In genomic region chr5:177447066-177447610, GRCh38 we compare ENCODE assay signal across 8 cellular contexts. TPM values are rescaled to one million over a fixed set of nuclear protein-coding genes. Genes with fewer than 3 reads are reported as not detected.
DNase-seq lines count a peak whose midpoint lies in the region; ATAC-seq, FAIRE-seq and TF ChIP-seq lines count a peak whose summit lies in the region.

No MANE protein-coding gene starts in this region.

- peak; percentile 54 for FAIRE-seq in GM12878 (lab: Jason Lieb, UNC)

- RAD21 ChIA-PET in GM12878 (lab: Charles Lee; ENCODE audit: unreplicated experiment) = interaction anchor here (1.0 to 13.5 kb wide), 11 partner anchors 8 to 146 kb away, joined by 4 to 291 read pairs (median 7); partner anchors contain the start of genes GRK6 and PDLIM7

- H3K4me3 Mint-ChIP-seq in T-helper 17 cell = peak overlapping the region; percentile 78

- H4K20me1 ChIP-seq in Karpas-422 (ENCODE audit: insufficient read depth, low read depth, low read length) = no peaks in the 10 kb centered on the region
- no peaks in the 10 kb centered on the region for H4K20me1 ChIP-seq in GM12878 (ENCODE audit: control insufficient read depth, insufficient read depth)
- H4K20me1 ChIP-seq in smooth muscle cell (ENCODE audit: low read depth) = peaks cover 12% of the 10 kb centered on the region

- DNase-seq in G401 (ENCODE audit: low spot score) (peak; percentile 52), Karpas-422 (peak; percentile 95), T-helper 17 cell (peak; percentile 69 to 80 (median 78)), GM12878 (ENCODE audit: low read depth, low spot score) (no peak), smooth muscle cell (lab: John Stamatoyannopoulos, UW; ENCODE audit: unreplicated experiment) (peak; percentile 58), middle frontal gyrus (ENCODE audit: extremely low spot score, low spot score) (no peak)

- H3K4me1 Mint-ChIP-seq in T-helper 17 cell = peaks cover 45% of the 10 kb centered on the region

- H3K4me2 ChIP-seq in Karpas-422 (ENCODE audit: low read depth, low read length, poor library complexity, severe bottlenecking) (peak overlapping the region; percentile 97), GM12878 (ENCODE audit: control insufficient read depth, insufficient read depth) (peak overlapping the region; percentile 99), smooth muscle cell (peak overlapping the region; percentile 97)

- H3K27me3 ChIP-seq in Karpas-422 (ENCODE audit: low read length) = no peaks in the 10 kb centered on the region
- H3K27me3 ChIP-seq in GM12878 (replicated peaks in 1 of 2; ENCODE audit: control insufficient read depth in 2 of 2, insufficient read depth in 2 of 2, low read length in 1 of 2) = no peaks in the 10 kb centered on the region
- peaks cover 31% of the 10 kb centered on the region for H3K27me3 ChIP-seq in iPS-18a (ENCODE audit: control insufficient read depth, insufficient read depth, low read length)
- no peaks in the 10 kb centered on the region for H3K27me3 ChIP-seq in smooth muscle cell (ENCODE audit: low read depth)

- H3F3A ChIP-seq in smooth muscle cell (ENCODE audit: low read depth) = peaks cover 9% of the 10 kb centered on the region

- intact Hi-C loops in GM12878 (cut with micrococcal nuclease; ENCODE audit: unreplicated experiment) = no loop called here

- ATAC-seq in GM21825 (IDR thresholded peaks at IDR 0.05; ENCODE audit: unreplicated experiment) = peak; percentile 33
- peak; percentile 58 for ATAC-seq in T-helper 17 cell
- ATAC-seq in GM12878 = peak; percentile 37

- no peak overlapping the region for H3K27ac Mint-ChIP-seq in T-helper 17 cell

- no peaks in the 10 kb centered on the region for H3K9me2 ChIP-seq in Karpas-422 (replicated peaks; ENCODE audit: insufficient read depth, low read length)

- no peak for TF ChIP-seq POLR2A in GM12878 (IDR thresholded peaks at IDR 0.05; ENCODE audit: low read depth, low read length)

- peaks cover 70% of the 10 kb centered on the region for H3K4me1 ChIP-seq in Karpas-422 (ENCODE audit: low read length)
- peaks cover 32% of the 10 kb centered on the region for H3K4me1 ChIP-seq in GM12878 (ENCODE audit: control insufficient read depth, insufficient read depth, low read length)
- peaks cover 14% of the 10 kb centered on the region for H3K4me1 ChIP-seq in iPS-18a (ENCODE audit: control insufficient read depth, low read depth, low read length)
- H3K4me1 ChIP-seq in smooth muscle cell (ENCODE audit: low read depth) = peaks cover 13% of the 10 kb centered on the region

- no TSS peak for BruUV-seq in GM12878 (replicated peaks; lab: Mats Ljungman, UMichigan)

- CTCF ChIA-PET in GM12878 (lab: Yijun Ruan, JAX) = interaction anchor here (1.0 to 16.4 kb wide), 10 partner anchors 10 to 128 kb away, joined by 3 to 391 read pairs (median 8); partner anchors contain the start of genes GRK6 and PFN3

- no peaks in the 10 kb centered on the region for H3K9me3 ChIP-seq in Karpas-422 (ENCODE audit: low read length)
- H3K9me3 ChIP-seq in T-helper 17 cell (ENCODE audit: control insufficient read depth, low read length, poor library complexity, severe bottlenecking) = no peaks in the 10 kb centered on the region
- H3K9me3 ChIP-seq in GM12878 (replicated peaks; ENCODE audit: control insufficient read depth, insufficient read depth, low read length) = no peaks in the 10 kb centered on the region
- H3K9me3 ChIP-seq in iPS-18a (ENCODE audit: control insufficient read depth, low read depth, low read length) = no peaks in the 10 kb centered on the region
- no peaks in the 10 kb centered on the region for H3K9me3 ChIP-seq in smooth muscle cell (replicated peaks; ENCODE audit: low read depth)

- no peak for TF ChIP-seq EP300 in GM12878 (IDR thresholded peaks at IDR 0.05; ENCODE audit: borderline replicate concordance in 1 of 2, control insufficient read depth in 1 of 2, low read depth in 2 of 2, low read length in 2 of 2)

- 2% methylated on average over 10 of the region's 52 CpGs for whole genome bisulfite sequencing in GM12878 (ENCODE audit: insufficient coverage, insufficient replicate concordance, low lambda C conversion rate, missing lambda C conversion rate)
- WGBS in smooth muscle cell (ENCODE audit: low lambda C conversion rate) = 2% methylated on average over 11 of the region's 52 CpGs

- H2AFZ ChIP-seq in Karpas-422 (ENCODE audit: low read length) = no peak overlapping the region
- H2AFZ ChIP-seq in GM12878 (ENCODE audit: control insufficient read depth, low read depth, low read length) = peak overlapping the region; percentile 37
- no peak overlapping the region for H2AFZ ChIP-seq in smooth muscle cell (ENCODE audit: low read depth)

- peaks cover 4% of the 10 kb centered on the region for H3K36me3 Mint-ChIP-seq in T-helper 17 cell (ENCODE audit: low read depth)

- POLR2A ChIA-PET in GM12878 (lab: Charles Lee) = interaction anchor here (0.5 to 13.6 kb wide), 9 partner anchors 19 to 82 kb away, joined by 3 to 358 read pairs (median 10); partner anchors contain the start of genes F12 and GRK6

- H3K27ac ChIP-seq in Karpas-422 (ENCODE audit: low read length) (peak overlapping the region; percentile 90), GM12878 (ENCODE audit: control insufficient read depth, insufficient read depth) (peak overlapping the region; percentile 79), iPS-18a (ENCODE audit: low read length) (no peak overlapping the region), smooth muscle cell (ENCODE audit: low read depth) (no peak overlapping the region)

- SMC1A ChIA-PET in GM12878 (lab: Charles Lee; ENCODE audit: uncharacterized antibody, unreplicated experiment) = interaction anchor here (0.9 to 7.2 kb wide), 11 partner anchors 10 to 60 kb away, joined by 4 to 105 read pairs (median 6); partner anchors contain the start of genes F12 and PFN3

- TF ChIP-seq CTCF in GM12878 (IDR thresholded peaks at IDR 0.05 in 2 of 3, conservative IDR thresholded peaks at IDR 0.05 in 1 of 3; ENCODE audit: control insufficient read depth in 2 of 3, extremely low read depth in 1 of 3, insufficient read depth in 1 of 3, low read depth in 3 of 3, low read length in 3 of 3) (no peak), smooth muscle cell (IDR thresholded peaks at IDR 0.05; ENCODE audit: borderline replicate concordance, insufficient read depth, poor library complexity, severe bottlenecking) (no peak)

- H3K36me3 ChIP-seq in Karpas-422 (ENCODE audit: insufficient read depth, low read length) = no peaks in the 10 kb centered on the region
- H3K36me3 ChIP-seq in GM12878 (ENCODE audit: control insufficient read depth in 2 of 2, insufficient read depth in 2 of 2, low read length in 1 of 2) = peaks cover 0 to under 1% of the 10 kb centered on the region in 2 experiments; a peak in 3 of 4 replicates
- no peaks in the 10 kb centered on the region for H3K36me3 ChIP-seq in iPS-18a (ENCODE audit: control insufficient read depth, low read depth, low read length)
- no peaks in the 10 kb centered on the region for H3K36me3 ChIP-seq in smooth muscle cell (ENCODE audit: low read depth)

- no peak for TF ChIP-seq RAD21 in GM12878 (IDR thresholded peaks at IDR 0.05; ENCODE audit: insufficient read depth, low read depth, low read length)

- H3K9ac ChIP-seq in Karpas-422 (ENCODE audit: low read length) (peak overlapping the region; percentile 96), GM12878 (ENCODE audit: control insufficient read depth, insufficient read depth, low read length) (peak overlapping the region; percentile 81; the same call in 1 of the 2 replicates), iPS-18a (ENCODE audit: low read length) (peak overlapping the region; percentile 69), smooth muscle cell (ENCODE audit: low read depth) (peak overlapping the region; percentile 61)

- H3K4me3 ChIP-seq in Karpas-422 (ENCODE audit: low read length) (peak overlapping the region; percentile 87), GM12878 (peak overlapping the region; percentile 78), iPS-18a (ENCODE audit: low read length) (peak overlapping the region; percentile 62), smooth muscle cell (peak overlapping the region; percentile 85)

- H3K79me2 ChIP-seq in Karpas-422 (ENCODE audit: low read length) (peaks cover 30% of the 10 kb centered on the region), GM12878 (ENCODE audit: control insufficient read depth, insufficient read depth, low read length) (peaks cover 14% of the 10 kb centered on the region), smooth muscle cell (ENCODE audit: low read depth) (no peaks in the 10 kb centered on the region)

- no peaks in the 10 kb centered on the region for H3K27me3 Mint-ChIP-seq in T-helper 17 cell

- in situ Hi-C loops in G401 (cut with HindIII; ENCODE audit: low sequenced_read_pairs) = loop anchor here (5.0 to 10.0 kb wide), 2 partner anchors 40 to 102 kb away; partner anchors contain the start of gene F12
- in situ Hi-C loops in GM12878 (cut with MboI) = loop anchor here (5.0 kb wide), 1 partner anchor 130 kb away; no protein-coding TSS in a partner anchor

RNA-seq across cellular contexts. Expression of gene PRR7, which starts 0.5 kb away (rescaled TPM):
- 19.5 and 30.8 TPM in 2 replicates for total RNA-seq in G401 (2014; rRNA removed; shearing (Covaris generic))
- total RNA-seq in Karpas-422 (2014; rRNA removed; shearing (Covaris generic); ENCODE audit: low replicate concordance) = 26.8 and 59.4 TPM in 2 replicates
- total RNA-seq in T-helper 17 cell = 10 to 100 TPM; 32.0 to 40.1 TPM
- total RNA-seq in GM12878 (2013; cell fraction: nucleolus; rRNA removed) = 20.9 and 22.0 TPM in 2 replicates
- 12.0 and 15.3 TPM in 2 replicates for total RNA-seq in GM12878 (2014; rRNA removed)
- 0.40 and 0.60 TPM in 2 replicates for total RNA-seq in GM12878 (2014; rRNA removed; fragmentation: Illumina TruSeq; extraction: Trizol)
- total RNA-seq in GM12878 (2021) = 15.7 and 15.9 TPM in 2 replicates
- polyA plus RNA-seq in GM12878 (2011; ENCODE audit: low read depth) = 0.67 TPM
- polyA plus RNA-seq in GM12878 (2011; rRNA removed) = 0.89 and 3.9 TPM in 2 replicates
- polyA plus RNA-seq in GM12878 (2011; cell fraction: cytosol; rRNA removed) = 13.3 and 32.6 TPM in 2 replicates
- 26.2 and 34.2 TPM in 2 replicates for polyA plus RNA-seq in GM12878 (2011; cell fraction: nucleus; rRNA removed)
- polyA plus RNA-seq in GM12878 (2012) = 5.0 and 10.6 TPM in 2 replicates
- polyA plus RNA-seq in GM12878 (2014; fragmentation: Illumina TruSeq; extraction: Trizol) = 0.09 TPM in 1 of 2 replicates, not detected in the other
- not detected for polyA plus RNA-seq in GM12878 (2014; fragmentation: Nextera tagmentation; extraction: Ambion mirVana)
- polyA plus RNA-seq in GM12878 (2014; rRNA removed) = 18.8 and 21.0 TPM in 2 replicates
- polyA plus RNA-seq in GM12878 (2016; fragmentation: Nextera tagmentation; extraction: Ambion mirVana) = 1 to 10 TPM; 4.6 TPM
- polyA minus RNA-seq in GM12878 (2011; rRNA and poly(A)+ RNA removed) = 0.44 and 2.4 TPM in 2 replicates
- polyA minus RNA-seq in GM12878 (2011; cell fraction: cytosol; rRNA and poly(A)+ RNA removed) = 5.6 and 7.6 TPM in 2 replicates
- 6.2 and 11.8 TPM in 2 replicates for polyA minus RNA-seq in GM12878 (2011; cell fraction: nucleus; rRNA and poly(A)+ RNA removed)
- 6.5 and 6.7 TPM in 2 replicates for total RNA-seq in smooth muscle cell
- 31.9 and 33.6 TPM in 2 replicates for polyA plus RNA-seq in smooth muscle cell

RNA-seq across cellular contexts. Expression of gene GRK6, which starts 20.7 kb away (rescaled TPM):
- 58.6 and 62.3 TPM in 2 replicates for total RNA-seq in G401 (2014; rRNA removed; shearing (Covaris generic))
- 45.5 and 79.1 TPM in 2 replicates for total RNA-seq in Karpas-422 (2014; rRNA removed; shearing (Covaris generic); ENCODE audit: low replicate concordance)
- total RNA-seq in T-helper 17 cell = 100 to 1,000 TPM; 178 to 232 TPM
- 126 and 167 TPM in 2 replicates for total RNA-seq in GM12878 (2013; cell fraction: nucleolus; rRNA removed)
- 82.3 and 90.7 TPM in 2 replicates for total RNA-seq in GM12878 (2014; rRNA removed)
- total RNA-seq in GM12878 (2014; rRNA removed; fragmentation: Illumina TruSeq; extraction: Trizol) = 43.6 and 46.7 TPM in 2 replicates
- 118 and 124 TPM in 2 replicates for total RNA-seq in GM12878 (2021)
- polyA plus RNA-seq in GM12878 (2011; ENCODE audit: low read depth) = 16.1 TPM
- 28.1 and 38.1 TPM in 2 replicates for polyA plus RNA-seq in GM12878 (2011; rRNA removed)
- polyA plus RNA-seq in GM12878 (2011; cell fraction: cytosol; rRNA removed) = 63.7 and 70.0 TPM in 2 replicates
- 103 and 138 TPM in 2 replicates for polyA plus RNA-seq in GM12878 (2011; cell fraction: nucleus; rRNA removed)
- polyA plus RNA-seq in GM12878 (2012) = 45.5 and 47.2 TPM in 2 replicates
- polyA plus RNA-seq in GM12878 (2014; fragmentation: Illumina TruSeq; extraction: Trizol) = 8.6 and 31.1 TPM in 2 replicates
- 1 to 10 TPM in 1 of 2 experiments, under 1 TPM in 1; 0.79 to 2.6 TPM for polyA plus RNA-seq in GM12878 (2014; fragmentation: Nextera tagmentation; extraction: Ambion mirVana)
- 78.2 and 85.5 TPM in 2 replicates for polyA plus RNA-seq in GM12878 (2014; rRNA removed)
- 10 to 100 TPM; 13.5 to 45.1 TPM for polyA plus RNA-seq in GM12878 (2016; fragmentation: Nextera tagmentation; extraction: Ambion mirVana)
- 43.4 and 59.9 TPM in 2 replicates for polyA minus RNA-seq in GM12878 (2011; rRNA and poly(A)+ RNA removed)
- polyA minus RNA-seq in GM12878 (2011; cell fraction: cytosol; rRNA and poly(A)+ RNA removed) = 25.1 and 27.3 TPM in 2 replicates
- 71.0 and 116 TPM in 2 replicates for polyA minus RNA-seq in GM12878 (2011; cell fraction: nucleus; rRNA and poly(A)+ RNA removed)
- 13.3 and 20.8 TPM in 2 replicates for total RNA-seq in smooth muscle cell
- polyA plus RNA-seq in smooth muscle cell = 28.5 and 33.8 TPM in 2 replicates

RNA-seq across cellular contexts. Expression of gene DBN1, which starts 26.3 kb away (rescaled TPM):
- 295 and 370 TPM in 2 replicates for total RNA-seq in G401 (2014; rRNA removed; shearing (Covaris generic))
- 29.1 and 72.7 TPM in 2 replicates for total RNA-seq in Karpas-422 (2014; rRNA removed; shearing (Covaris generic); ENCODE audit: low replicate concordance)
- total RNA-seq in T-helper 17 cell = 1 to 10 TPM; 1.2 to 5.0 TPM
- 33.1 and 35.4 TPM in 2 replicates for total RNA-seq in GM12878 (2013; cell fraction: nucleolus; rRNA removed)
- 36.0 and 42.0 TPM in 2 replicates for total RNA-seq in GM12878 (2014; rRNA removed)
- total RNA-seq in GM12878 (2014; rRNA removed; fragmentation: Illumina TruSeq; extraction: Trizol) = 16.8 and 19.2 TPM in 2 replicates
- total RNA-seq in GM12878 (2021) = 75.4 and 81.0 TPM in 2 replicates
- 8.1 TPM for polyA plus RNA-seq in GM12878 (2011; ENCODE audit: low read depth)
- 10.0 and 14.1 TPM in 2 replicates for polyA plus RNA-seq in GM12878 (2011; rRNA removed)
- polyA plus RNA-seq in GM12878 (2011; cell fraction: cytosol; rRNA removed) = 12.3 and 18.9 TPM in 2 replicates
- polyA plus RNA-seq in GM12878 (2011; cell fraction: nucleus; rRNA removed) = 53.4 and 220 TPM in 2 replicates
- polyA plus RNA-seq in GM12878 (2012) = 13.9 and 24.5 TPM in 2 replicates
- 3.2 and 15.9 TPM in 2 replicates for polyA plus RNA-seq in GM12878 (2014; fragmentation: Illumina TruSeq; extraction: Trizol)
- polyA plus RNA-seq in GM12878 (2014; fragmentation: Nextera tagmentation; extraction: Ambion mirVana) = under 1 TPM; 0.18 to 0.62 TPM
- polyA plus RNA-seq in GM12878 (2014; rRNA removed) = 49.0 and 58.5 TPM in 2 replicates
- polyA plus RNA-seq in GM12878 (2016; fragmentation: Nextera tagmentation; extraction: Ambion mirVana) = 10 to 100 TPM; 36.5 to 38.0 TPM
- polyA minus RNA-seq in GM12878 (2011; rRNA and poly(A)+ RNA removed) = 12.5 and 16.2 TPM in 2 replicates
- 13.1 and 13.9 TPM in 2 replicates for polyA minus RNA-seq in GM12878 (2011; cell fraction: cytosol; rRNA and poly(A)+ RNA removed)
- 11.1 and 35.8 TPM in 2 replicates for polyA minus RNA-seq in GM12878 (2011; cell fraction: nucleus; rRNA and poly(A)+ RNA removed)
- total RNA-seq in smooth muscle cell = 116 and 121 TPM in 2 replicates
- polyA plus RNA-seq in smooth muscle cell = 194 and 202 TPM in 2 replicates

RNA-seq across cellular contexts. Expression of gene F12, which starts 37.8 kb away (rescaled TPM):
- 3.1 and 11.4 TPM in 2 replicates for total RNA-seq in G401 (2014; rRNA removed; shearing (Covaris generic))
- total RNA-seq in Karpas-422 (2014; rRNA removed; shearing (Covaris generic); ENCODE audit: low replicate concordance) = 6.0 and 6.5 TPM in 2 replicates
- 1 to 10 TPM in 1 of 2 donors, under 1 TPM in 1; 0.62 to 1.1 TPM for total RNA-seq in T-helper 17 cell
- total RNA-seq in GM12878 (2013; cell fraction: nucleolus; rRNA removed) = 4.6 and 6.3 TPM in 2 replicates
- total RNA-seq in GM12878 (2014; rRNA removed) = 6.9 and 7.1 TPM in 2 replicates
- 0.49 and 0.74 TPM in 2 replicates for total RNA-seq in GM12878 (2014; rRNA removed; fragmentation: Illumina TruSeq; extraction: Trizol)
- 5.8 and 7.1 TPM in 2 replicates for total RNA-seq in GM12878 (2021)
- polyA plus RNA-seq in GM12878 (2011; ENCODE audit: low read depth) = 2.0 TPM
- polyA plus RNA-seq in GM12878 (2011; rRNA removed) = 2.3 and 5.2 TPM in 2 replicates
- polyA plus RNA-seq in GM12878 (2011; cell fraction: cytosol; rRNA removed) = 6.7 and 11.9 TPM in 2 replicates
- 14.0 and 14.8 TPM in 2 replicates for polyA plus RNA-seq in GM12878 (2011; cell fraction: nucleus; rRNA removed)
- polyA plus RNA-seq in GM12878 (2012) = 3.0 and 4.4 TPM in 2 replicates
- 0.25 and 0.82 TPM in 2 replicates for polyA plus RNA-seq in GM12878 (2014; fragmentation: Illumina TruSeq; extraction: Trizol)
- polyA plus RNA-seq in GM12878 (2014; fragmentation: Nextera tagmentation; extraction: Ambion mirVana) = under 1 TPM; 0.50 to 0.82 TPM
- 5.9 and 9.9 TPM in 2 replicates for polyA plus RNA-seq in GM12878 (2014; rRNA removed)
- polyA plus RNA-seq in GM12878 (2016; fragmentation: Nextera tagmentation; extraction: Ambion mirVana) = 10 to 100 TPM in 1 of 2 experiments, 1 to 10 TPM in 1; 9.7 to 11.3 TPM
- 1.8 and 3.0 TPM in 2 replicates for polyA minus RNA-seq in GM12878 (2011; rRNA and poly(A)+ RNA removed)
- polyA minus RNA-seq in GM12878 (2011; cell fraction: cytosol; rRNA and poly(A)+ RNA removed) = 2.9 and 7.5 TPM in 2 replicates
- polyA minus RNA-seq in GM12878 (2011; cell fraction: nucleus; rRNA and poly(A)+ RNA removed) = 2.9 and 3.5 TPM in 2 replicates
- 1.8 and 3.6 TPM in 2 replicates for total RNA-seq in smooth muscle cell
- 10.4 and 15.0 TPM in 2 replicates for polyA plus RNA-seq in smooth muscle cell

RNA-seq across cellular contexts. Expression of gene PFN3, which starts 46.7 kb away (rescaled TPM):
- not detected in 2 replicates for total RNA-seq in G401 (2014; rRNA removed; shearing (Covaris generic))
- total RNA-seq in Karpas-422 (2014; rRNA removed; shearing (Covaris generic); ENCODE audit: low replicate concordance) = not detected in 2 replicates
- total RNA-seq in T-helper 17 cell = not detected
- total RNA-seq in GM12878 (2013; cell fraction: nucleolus; rRNA removed) = 2.1 TPM in 1 of 2 replicates, not detected in the other
- total RNA-seq in GM12878 (2014; rRNA removed) = not detected in 2 replicates
- not detected in 2 replicates for total RNA-seq in GM12878 (2014; rRNA removed; fragmentation: Illumina TruSeq; extraction: Trizol)
- total RNA-seq in GM12878 (2021) = not detected in 2 replicates
- not detected for polyA plus RNA-seq in GM12878 (2011; ENCODE audit: low read depth)
- not detected in 2 replicates for polyA plus RNA-seq in GM12878 (2011; rRNA removed)
- not detected in 2 replicates for polyA plus RNA-seq in GM12878 (2011; cell fraction: cytosol; rRNA removed)
- not detected in 2 replicates for polyA plus RNA-seq in GM12878 (2011; cell fraction: nucleus; rRNA removed)
- not detected in 2 replicates for polyA plus RNA-seq in GM12878 (2012)
- not detected in 2 replicates for polyA plus RNA-seq in GM12878 (2014; fragmentation: Illumina TruSeq; extraction: Trizol)
- polyA plus RNA-seq in GM12878 (2014; fragmentation: Nextera tagmentation; extraction: Ambion mirVana) = not detected
- not detected in 2 replicates for polyA plus RNA-seq in GM12878 (2014; rRNA removed)
- not detected for polyA plus RNA-seq in GM12878 (2016; fragmentation: Nextera tagmentation; extraction: Ambion mirVana)
- polyA minus RNA-seq in GM12878 (2011; rRNA and poly(A)+ RNA removed) = not detected in 2 replicates
- polyA minus RNA-seq in GM12878 (2011; cell fraction: cytosol; rRNA and poly(A)+ RNA removed) = not detected in 2 replicates
- polyA minus RNA-seq in GM12878 (2011; cell fraction: nucleus; rRNA and poly(A)+ RNA removed) = not detected in 2 replicates
- not detected in 2 replicates for total RNA-seq in smooth muscle cell
- not detected in 2 replicates for polyA plus RNA-seq in smooth muscle cell

Comparison
In these comparisons a context has a peak if more than half of its experiments do, and no peak if none do; other contexts are left out.
1. DNase-seq: peak in G401 (single experiment), Karpas-422 (single experiment), T-helper 17 cell (3 of 3) and smooth muscle cell (single experiment); none in GM12878 (single experiment) and middle frontal gyrus (single experiment).
2. H3K27ac ChIP-seq: peak in Karpas-422 (single experiment) and GM12878 (single experiment); none in iPS-18a (single experiment) and smooth muscle cell (single experiment).
3. Peak in every context shown above with its lines, with median percentiles within 50 percentile points of each other: ATAC-seq, H3K4me2 ChIP-seq, H3K4me3 ChIP-seq and H3K9ac ChIP-seq.